1 cellular context compared by ENCODE assay signal in genomic region chr1:247210386-247211117, GRCh38.
A peak's percentile ranks its signal among the peaks of the same experiment; 100 is the strongest.
TF ChIP-seq lines count a peak whose summit lies in the region.

No MANE protein-coding gene starts in this region.

TF ChIP-seq in IMR-90, 13 proteins besides CTCF, POLR2A, EP300 and RAD21 (continued from another document):
- TF ChIP-seq RCOR1 (IDR thresholded peaks at IDR 0.05; ENCODE audit: insufficient replicate concordance, low read length) (no peak), CEBPB (IDR thresholded peaks at IDR 0.05; ENCODE audit: low read depth, low read length) (no peak), MAZ (IDR thresholded peaks at IDR 0.05; ENCODE audit: borderline replicate concordance, low read depth, low read length) (no peak), MXI1 (IDR thresholded peaks at IDR 0.05; ENCODE audit: borderline replicate concordance, low read depth, low read length) (peak; percentile 97), SMC3 (IDR thresholded peaks at IDR 0.05; ENCODE audit: low read depth, low read length) (no peak), RFX5 (IDR thresholded peaks at IDR 0.05; ENCODE audit: low read depth, low read length) (peak; percentile 55)
TF ChIP-seq in IMR-90: peak in this region for 3.
